1 cellular context compared by ENCODE assay signal in genomic region chr14:67644428-67644827, GRCh38.
TF ChIP-seq lines count a peak whose summit lies in the region.

No MANE protein-coding gene starts in this region.

TF ChIP-seq in SK-N-SH treated with all-trans-retinoic acid at 6 μM for 48 hours, 23 proteins besides CTCF, POLR2A, EP300 and RAD21 (continued from another document):
- TF ChIP-seq, protein P1, sequence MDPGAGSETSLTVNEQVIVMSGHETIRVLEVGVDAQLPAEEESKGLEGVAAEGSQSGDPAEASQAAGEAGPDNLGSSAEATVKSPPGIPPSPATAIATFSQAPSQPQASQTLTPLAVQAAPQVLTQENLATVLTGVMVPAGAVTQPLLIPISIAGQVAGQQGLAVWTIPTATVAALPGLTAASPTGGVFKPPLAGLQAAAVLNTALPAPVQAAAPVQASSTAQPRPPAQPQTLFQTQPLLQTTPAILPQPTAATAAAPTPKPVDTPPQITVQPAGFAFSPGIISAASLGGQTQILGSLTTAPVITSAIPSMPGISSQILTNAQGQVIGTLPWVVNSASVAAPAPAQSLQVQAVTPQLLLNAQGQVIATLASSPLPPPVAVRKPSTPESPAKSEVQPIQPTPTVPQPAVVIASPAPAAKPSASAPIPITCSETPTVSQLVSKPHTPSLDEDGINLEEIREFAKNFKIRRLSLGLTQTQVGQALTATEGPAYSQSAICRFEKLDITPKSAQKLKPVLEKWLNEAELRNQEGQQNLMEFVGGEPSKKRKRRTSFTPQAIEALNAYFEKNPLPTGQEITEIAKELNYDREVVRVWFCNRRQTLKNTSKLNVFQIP (CRISPR knock-in tag; IDR thresholded peaks at IDR 0.05; ENCODE audit: borderline replicate concordance, low read depth), result no peak
- TF ChIP-seq ZNF565 (CRISPR knock-in tag; conservative IDR thresholded peaks at IDR 0.05; ENCODE audit: low read depth), result no peak
- no peak for TF ChIP-seq SNAI2 (CRISPR knock-in tag; IDR thresholded peaks at IDR 0.05)
- TF ChIP-seq, protein P2, sequence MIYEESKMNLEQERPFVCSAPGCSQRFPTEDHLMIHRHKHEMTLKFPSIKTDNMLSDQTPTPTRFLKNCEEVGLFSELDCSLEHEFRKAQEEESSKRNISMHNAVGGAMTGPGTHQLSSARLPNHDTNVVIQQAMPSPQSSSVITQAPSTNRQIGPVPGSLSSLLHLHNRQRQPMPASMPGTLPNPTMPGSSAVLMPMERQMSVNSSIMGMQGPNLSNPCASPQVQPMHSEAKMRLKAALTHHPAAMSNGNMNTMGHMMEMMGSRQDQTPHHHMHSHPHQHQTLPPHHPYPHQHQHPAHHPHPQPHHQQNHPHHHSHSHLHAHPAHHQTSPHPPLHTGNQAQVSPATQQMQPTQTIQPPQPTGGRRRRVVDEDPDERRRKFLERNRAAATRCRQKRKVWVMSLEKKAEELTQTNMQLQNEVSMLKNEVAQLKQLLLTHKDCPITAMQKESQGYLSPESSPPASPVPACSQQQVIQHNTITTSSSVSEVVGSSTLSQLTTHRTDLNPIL (CRISPR knock-in tag; IDR thresholded peaks at IDR 0.05; ENCODE audit: low read depth), result no peak
- no peak for TF ChIP-seq CSDC2 (CRISPR knock-in tag; IDR thresholded peaks at IDR 0.05)
- no peak for TF ChIP-seq TOX (CRISPR knock-in tag; IDR thresholded peaks at IDR 0.05; ENCODE audit: borderline replicate concordance)
- TF ChIP-seq PATZ1 (CRISPR knock-in tag; IDR thresholded peaks at IDR 0.05; ENCODE audit: borderline replicate concordance), result no peak
